8 cellular contexts compared by ENCODE assay signal in genomic region chr1:183472488-183473285, GRCh38. TPM values are rescaled to one million over a fixed set of nuclear protein-coding genes. Genes with fewer than 3 reads are reported as not detected.
DNase-seq lines count a peak whose midpoint lies in the region; ATAC-seq and TF ChIP-seq lines count a peak whose summit lies in the region.

A gene with protein sequence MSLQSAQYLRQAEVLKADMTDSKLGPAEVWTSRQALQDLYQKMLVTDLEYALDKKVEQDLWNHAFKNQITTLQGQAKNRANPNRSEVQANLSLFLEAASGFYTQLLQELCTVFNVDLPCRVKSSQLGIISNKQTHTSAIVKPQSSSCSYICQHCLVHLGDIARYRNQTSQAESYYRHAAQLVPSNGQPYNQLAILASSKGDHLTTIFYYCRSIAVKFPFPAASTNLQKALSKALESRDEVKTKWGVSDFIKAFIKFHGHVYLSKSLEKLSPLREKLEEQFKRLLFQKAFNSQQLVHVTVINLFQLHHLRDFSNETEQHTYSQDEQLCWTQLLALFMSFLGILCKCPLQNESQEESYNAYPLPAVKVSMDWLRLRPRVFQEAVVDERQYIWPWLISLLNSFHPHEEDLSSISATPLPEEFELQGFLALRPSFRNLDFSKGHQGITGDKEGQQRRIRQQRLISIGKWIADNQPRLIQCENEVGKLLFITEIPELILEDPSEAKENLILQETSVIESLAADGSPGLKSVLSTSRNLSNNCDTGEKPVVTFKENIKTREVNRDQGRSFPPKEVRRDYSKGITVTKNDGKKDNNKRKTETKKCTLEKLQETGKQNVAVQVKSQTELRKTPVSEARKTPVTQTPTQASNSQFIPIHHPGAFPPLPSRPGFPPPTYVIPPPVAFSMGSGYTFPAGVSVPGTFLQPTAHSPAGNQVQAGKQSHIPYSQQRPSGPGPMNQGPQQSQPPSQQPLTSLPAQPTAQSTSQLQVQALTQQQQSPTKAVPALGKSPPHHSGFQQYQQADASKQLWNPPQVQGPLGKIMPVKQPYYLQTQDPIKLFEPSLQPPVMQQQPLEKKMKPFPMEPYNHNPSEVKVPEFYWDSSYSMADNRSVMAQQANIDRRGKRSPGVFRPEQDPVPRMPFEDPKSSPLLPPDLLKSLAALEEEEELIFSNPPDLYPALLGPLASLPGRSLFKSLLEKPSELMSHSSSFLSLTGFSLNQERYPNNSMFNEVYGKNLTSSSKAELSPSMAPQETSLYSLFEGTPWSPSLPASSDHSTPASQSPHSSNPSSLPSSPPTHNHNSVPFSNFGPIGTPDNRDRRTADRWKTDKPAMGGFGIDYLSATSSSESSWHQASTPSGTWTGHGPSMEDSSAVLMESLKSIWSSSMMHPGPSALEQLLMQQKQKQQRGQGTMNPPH (plus strand): TSS chr1:183472499. CDS start chr1:183472621, 122 bp downstream.

- H3K4me1 ChIP-seq in iPS-15b (ENCODE audit: control insufficient read depth, insufficient read depth, low read length) (peaks cover 9% of the 10 kb centered on the region), skeletal muscle tissue (ENCODE audit: control insufficient read depth in 3 of 3, insufficient read depth in 3 of 3, low read length in 3 of 3) (peaks cover 10 to 36% (median 20%) of the 10 kb centered on the region in 3 donors)

- peak; percentile 68 for TF ChIP-seq POLR2A in GM19099 (IDR thresholded peaks at IDR 0.05; ENCODE audit: extremely low read depth, insufficient read length, low read depth)

- ATAC-seq in HG03442 (IDR thresholded peaks at IDR 0.05; ENCODE audit: unreplicated experiment): peak; percentile 16

- peak within 1 kb of the TSS; percentile 85 for H3K4me2 ChIP-seq in SU-DHL-6 (ENCODE audit: low read depth, low read length, poor library complexity, severe bottlenecking)

- peaks cover 13% of the 10 kb centered on the region; the same call in 1 of the 2 replicates for H4K20me1 ChIP-seq in SU-DHL-6 (ENCODE audit: low read depth, low read length)

- H3K9ac ChIP-seq in SU-DHL-6 (ENCODE audit: low read length) (peak within 1 kb of the TSS; percentile 100), iPS-15b (ENCODE audit: low read depth, low read length) (peak within 1 kb of the TSS; percentile 98), skeletal muscle tissue (ENCODE audit: low read depth in 1 of 3, low read length in 3 of 3) (peak within 1 kb of the TSS; percentile 95 to 97 (median 95))

- H3K4me3 ChIP-seq in BJ (ENCODE audit: low read depth, low read length) (peak within 1 kb of the TSS; percentile 99), SU-DHL-6 (ENCODE audit: insufficient read depth, low read length, poor library complexity, severe bottlenecking) (peak within 1 kb of the TSS; percentile 98), astrocyte of the cerebellum (ENCODE audit: low read depth, low read length) (peak within 1 kb of the TSS; percentile 79), iPS-15b (ENCODE audit: low read depth, low read length) (peak within 1 kb of the TSS; percentile 89), skeletal muscle tissue (ENCODE audit: low read length in 3 of 3) (peak within 1 kb of the TSS; percentile 90 to 94 (median 92))

- H3K27ac ChIP-seq in SU-DHL-6 (ENCODE audit: low read depth, low read length): peak within 1 kb of the TSS; percentile 81
- H3K27ac ChIP-seq in skeletal muscle tissue (ENCODE audit: low read depth, low read length): peak within 1 kb of the TSS; percentile 97

- in situ Hi-C loops in astrocyte of the cerebellum (cut with HindIII; ENCODE audit: low sequenced_read_pairs): no loop called here

- TF ChIP-seq CTCF in BJ (IDR thresholded peaks at IDR 0.05; ENCODE audit: insufficient read depth, low read depth, low read length) (no peak), SU-DHL-6 (IDR thresholded peaks at IDR 0.05; ENCODE audit: insufficient read depth, low read length, poor library complexity, severe bottlenecking) (no peak), astrocyte of the cerebellum (IDR thresholded peaks at IDR 0.05; ENCODE audit: low read depth, low read length, missing control alignments) (no peak)

- peaks cover 54% of the 10 kb centered on the region for H3K79me2 ChIP-seq in SU-DHL-6 (ENCODE audit: insufficient read depth, low read length)

- peak within 1 kb of the TSS; percentile 90 for H2AFZ ChIP-seq in SU-DHL-6 (ENCODE audit: low read depth, low read length, severe bottlenecking)

- DNase-seq in BJ (ENCODE audit: low read depth) (no peak), astrocyte of the cerebellum (ENCODE audit: low read depth) (no peak), T1000 (lab: John Stamatoyannopoulos, UW) (no peak)

- H3F3A ChIP-seq in SU-DHL-6 (ENCODE audit: insufficient read depth): peaks cover 35% of the 10 kb centered on the region

- no peaks in the 10 kb centered on the region for H3K36me3 ChIP-seq in BJ (ENCODE audit: control insufficient read depth, insufficient read depth, low read length)
- H3K36me3 ChIP-seq in SU-DHL-6 (ENCODE audit: low read length): no peaks in the 10 kb centered on the region
- no peaks in the 10 kb centered on the region for H3K36me3 ChIP-seq in iPS-15b (ENCODE audit: control insufficient read depth, insufficient read depth, low read length)
- H3K36me3 ChIP-seq in skeletal muscle tissue (ENCODE audit: control insufficient read depth in 3 of 3, insufficient read depth in 3 of 3, low read length in 3 of 3): no peaks in the 10 kb centered on the region

- H3K27me3 ChIP-seq in BJ (ENCODE audit: control insufficient read depth, insufficient read depth, low read length) (no peaks in the 10 kb centered on the region), SU-DHL-6 (ENCODE audit: low read length) (no peaks in the 10 kb centered on the region), iPS-15b (ENCODE audit: control insufficient read depth, insufficient read depth, low read length) (no peaks in the 10 kb centered on the region), skeletal muscle tissue (ENCODE audit: control insufficient read depth in 3 of 3, insufficient read depth in 3 of 3, low read length in 3 of 3) (no peaks in the 10 kb centered on the region)

- H3K9me3 ChIP-seq in SU-DHL-6 (ENCODE audit: insufficient read depth, low read length) (no peaks in the 10 kb centered on the region), iPS-15b (ENCODE audit: control insufficient read depth, insufficient read depth, low read length) (no peaks in the 10 kb centered on the region), skeletal muscle tissue (ENCODE audit: control insufficient read depth in 3 of 3, low read length in 3 of 3) (no peaks in the 10 kb centered on the region)

- CTCF ChIA-PET in BJ (lab: Yijun Ruan, JAX): interaction anchor here (0.7 to 1.6 kb wide), 4 partner anchors 9 to 212 kb away, joined by 3 to 4 read pairs (median 3); no protein-coding TSS in a partner anchor

- POLR2A ChIA-PET in BJ (lab: Charles Lee): interaction anchor here (0.5 kb wide), 1 partner anchor 192 kb away, joined by 3 read pairs; no protein-coding TSS in a partner anchor

- H3K9me2 ChIP-seq in SU-DHL-6 (replicated peaks; ENCODE audit: insufficient read depth, low read length): no peaks in the 10 kb centered on the region

RNA-seq across cellular contexts. Expression of the gene that starts here (rescaled TPM):
- polyA plus RNA-seq in BJ (2011; rRNA removed): 26.1 and 30.7 TPM in 2 replicates
- polyA minus RNA-seq in BJ (2011; rRNA and poly(A)+ RNA removed): 35.0 and 35.9 TPM in 2 replicates
- 9.4 TPM for total RNA-seq in skeletal muscle tissue
